15 cellular contexts compared by ENCODE assay signal in the genomic region with DNA sequence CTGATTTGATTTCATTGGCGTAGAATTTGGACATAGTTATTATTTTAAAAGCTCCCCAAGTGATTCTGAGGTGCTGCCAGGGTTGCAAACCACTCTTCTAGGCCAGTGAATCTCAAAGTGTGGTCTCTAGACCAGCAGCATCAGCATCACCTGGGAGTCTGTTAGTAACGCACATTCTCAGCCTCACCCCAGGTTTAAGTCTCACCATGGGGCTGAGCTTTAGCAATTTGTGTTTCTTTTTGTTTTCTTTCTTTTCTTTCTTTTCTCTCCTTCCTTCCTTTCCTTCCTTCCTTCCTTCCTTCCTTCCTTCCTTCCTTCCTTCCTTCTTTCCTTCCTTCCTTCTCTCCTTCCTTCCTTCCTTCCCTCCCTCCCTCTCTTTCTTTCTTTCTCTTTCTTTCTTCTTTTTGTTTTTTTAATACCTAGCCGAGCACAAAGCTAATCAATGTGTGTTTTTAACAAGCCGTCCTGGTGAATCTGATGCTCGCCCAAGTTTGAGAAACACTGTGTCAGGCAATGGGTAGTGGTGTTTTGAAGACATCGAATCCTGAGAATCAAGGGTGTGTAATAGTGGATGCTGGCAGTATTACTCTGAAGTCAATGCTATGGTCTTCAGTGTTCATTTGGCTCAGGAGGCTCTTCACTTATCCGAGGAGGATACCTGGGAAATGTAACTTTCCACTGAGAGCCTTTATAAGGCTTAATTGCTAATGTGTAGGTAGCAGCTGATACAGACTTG.
A peak's percentile ranks its signal among the peaks of the same experiment; 100 is the strongest.
DNase-seq lines count a peak whose midpoint lies in the region; ATAC-seq and TF ChIP-seq lines count a peak whose summit lies in the region.
"Had no signal": no experiment of that assay in that cellular context is flagged by ENCODE, and none has a peak within 500 bp of the region (broad histone marks: within the 10 kb centered on the region; RNA-seq: fewer than 3 reads in every experiment).

No MANE protein-coding gene starts in this region.

- H3K9me3 ChIP-seq in A673 (ENCODE audit: low read depth, low read length, poor library complexity, severe bottlenecking) = no peaks in the 10 kb centered on the region
- H3K9me3 ChIP-seq: esophagus muscularis mucosa, HAP-1, sigmoid colon had no signal

- no peak for ATAC-seq in GM18858 (IDR thresholded peaks at IDR 0.05; ENCODE audit: unreplicated experiment)
- no peak for ATAC-seq in HG02759 (IDR thresholded peaks at IDR 0.05; ENCODE audit: unreplicated experiment)
- ATAC-seq: left ventricle myocardium superior; stimulated activated naive CD8-positive, alpha-beta T cell treated with anti-CD3 and anti-CD28 coated beads, Interleukin-15, Interleukin-2, amounts not matched to agents 100 U/mL and 50 U/mL, for 24 hours had no signal

- CTCF ChIA-PET in A673 (lab: Charles Lee) = interaction anchor here (0.6 to 0.9 kb wide), 3 partner anchors 69 to 665 kb away, joined by 3 to 6 read pairs (median 3); no protein-coding TSS in a partner anchor

- no peaks in the 10 kb centered on the region for H3K36me3 ChIP-seq in A673 (ENCODE audit: insufficient read depth, low read length, poor library complexity, severe bottlenecking)
- H3K36me3 ChIP-seq: esophagus muscularis mucosa, HAP-1, sigmoid colon had no signal

- intact Hi-C loops in A673 (cut with micrococcal nuclease; ENCODE audit: unreplicated experiment) = loop anchor here (5.0 to 10.0 kb wide), 5 partner anchors 108 to 837 kb away; a partner anchor contains a TSS
- intact Hi-C loops in dendritic cell treated with granulocyte-macrophage colony-stimulating factor and Interleukin-4, amounts not matched to agents 40 ng/mL and 50 ng/mL, for 4 days (cut with micrococcal nuclease) = loop anchor here (5.0 kb wide), 1 partner anchor 53 kb away; no protein-coding TSS in a partner anchor

- POLR2A ChIA-PET in A673 (lab: Charles Lee; ENCODE audit: low non-redundant PET) = interaction anchor here (0.7 to 0.8 kb wide), 2 partner anchors 73 to 271 kb away, joined by 3 to 5 read pairs; no protein-coding TSS in a partner anchor

- no peaks in the 10 kb centered on the region for H3K27me3 Mint-ChIP-seq in dendritic cell treated with granulocyte-macrophage colony-stimulating factor and Interleukin-4, amounts not matched to agents 40 ng/mL and 50 ng/mL, for 4 days
- H3K27me3 Mint-ChIP-seq in nephron (ENCODE audit: low read depth) (no peaks in the 10 kb centered on the region), endothelial cell (ENCODE audit: unreplicated experiment) (peaks cover 1% of the 10 kb centered on the region)

- peak overlapping the region; percentile 21 for H3K4me3 ChIP-seq in A673 (ENCODE audit: low read depth, low read length, poor library complexity, severe bottlenecking)
- H3K4me3 ChIP-seq: esophagus muscularis mucosa, HAP-1, sigmoid colon had no signal

- H3K4me1 Mint-ChIP-seq in dendritic cell treated with granulocyte-macrophage colony-stimulating factor and Interleukin-4, amounts not matched to agents 40 ng/mL and 50 ng/mL, for 4 days (ENCODE audit: low read depth) = peaks cover 50% of the 10 kb centered on the region
- H3K4me1 Mint-ChIP-seq in nephron (peaks cover 29% of the 10 kb centered on the region), endothelial cell (ENCODE audit: unreplicated experiment) (peaks cover 19% of the 10 kb centered on the region)

- no TSS peak for BruUV-seq in A673 (replicated peaks; lab: Mats Ljungman, UMichigan)

- H3K9me3 Mint-ChIP-seq in dendritic cell treated with granulocyte-macrophage colony-stimulating factor and Interleukin-4, amounts not matched to agents 40 ng/mL and 50 ng/mL, for 4 days = no peaks in the 10 kb centered on the region
- H3K9me3 Mint-ChIP-seq in nephron (no peaks in the 10 kb centered on the region), endothelial cell (ENCODE audit: unreplicated experiment) (no peaks in the 10 kb centered on the region)
- H3K9me3 Mint-ChIP-seq: activated naive CD4-positive, alpha-beta T cell treated with anti-CD3 and anti-CD28 coated beads, Interleukin-2, amount 50 U/mL, for 72 hours had no signal

- no peak overlapping the region for H3K4me3 Mint-ChIP-seq in dendritic cell treated with granulocyte-macrophage colony-stimulating factor and Interleukin-4, amounts not matched to agents 40 ng/mL and 50 ng/mL, for 4 days
- H3K4me3 Mint-ChIP-seq in nephron (no peak overlapping the region), endothelial cell (ENCODE audit: unreplicated experiment) (no peak overlapping the region)

- peak overlapping the region; percentile 67 for H3K27ac Mint-ChIP-seq in dendritic cell treated with granulocyte-macrophage colony-stimulating factor and Interleukin-4, amounts not matched to agents 40 ng/mL and 50 ng/mL, for 4 days
- H3K27ac Mint-ChIP-seq in nephron (peak overlapping the region; percentile 8 to 72 (median 22)), endothelial cell (ENCODE audit: unreplicated experiment) (no peak overlapping the region)
- H3K27ac Mint-ChIP-seq: activated naive CD4-positive, alpha-beta T cell treated with anti-CD3 and anti-CD28 coated beads, Interleukin-2, amount 50 U/mL, for 72 hours had no signal

- no peak for TF ChIP-seq CTCF in A673 (conservative IDR thresholded peaks at IDR 0.05; ENCODE audit: low read depth, low read length)
- TF ChIP-seq CTCF in nephron (IDR thresholded peaks at IDR 0.05; ENCODE audit: unreplicated experiment in 3 of 3) = no peak
- no peak for TF ChIP-seq CTCF in endothelial cell (IDR thresholded peaks at IDR 0.05; ENCODE audit: unreplicated experiment)

- DNase-seq in A673 (ENCODE audit: low spot score) = peak; percentile 91
- DNase-seq in LoVo (ENCODE audit: low spot score) = peak; percentile 18
- DNase-seq in endothelial cell (ENCODE audit: low spot score) = no peak
- no peak for DNase-seq in CD1c-positive myeloid dendritic cell (ENCODE audit: extremely low spot score)
- DNase-seq: central memory CD4-positive, alpha-beta T cell; left ventricle myocardium superior; sigmoid colon; stimulated activated naive CD8-positive, alpha-beta T cell treated with anti-CD3 and anti-CD28 coated beads, Interleukin-15, Interleukin-2, amounts not matched to agents 100 U/mL and 50 U/mL, for 24 hours had no signal

- H3K36me3 Mint-ChIP-seq in dendritic cell treated with granulocyte-macrophage colony-stimulating factor and Interleukin-4, amounts not matched to agents 40 ng/mL and 50 ng/mL, for 4 days (ENCODE audit: low read depth) = peaks cover 2% of the 10 kb centered on the region
- H3K36me3 Mint-ChIP-seq in nephron (ENCODE audit: low read depth) = no peaks in the 10 kb centered on the region
- H3K36me3 Mint-ChIP-seq in endothelial cell (ENCODE audit: low read depth, unreplicated experiment) = no peaks in the 10 kb centered on the region
- H3K36me3 Mint-ChIP-seq: activated naive CD4-positive, alpha-beta T cell treated with anti-CD3 and anti-CD28 coated beads, Interleukin-2, amount 50 U/mL, for 72 hours had no signal

- H3K27ac ChIP-seq in A673 (ENCODE audit: low read depth, low read length, poor library complexity, severe bottlenecking) = peak overlapping the region; percentile 90
- H3K27ac ChIP-seq: esophagus muscularis mucosa had no signal

- no peaks in the 10 kb centered on the region for H3K27me3 ChIP-seq in A673 (replicated peaks; ENCODE audit: insufficient read depth, low read depth, low read length, poor library complexity)
- H3K27me3 ChIP-seq: esophagus muscularis mucosa, sigmoid colon had no signal

- peaks cover 56% of the 10 kb centered on the region for H3K4me1 ChIP-seq in A673 (ENCODE audit: insufficient read depth, low read length, poor library complexity, severe bottlenecking)
- H3K4me1 ChIP-seq: HAP-1 had no signal

Comparison
In these comparisons a context has a peak if more than half of its experiments do, and no peak if none do; other contexts are left out.
1. DNase-seq: peak in A673 (single experiment) and LoVo (single experiment); none in endothelial cell (single experiment) and CD1c-positive myeloid dendritic cell (single experiment).